9 cellular contexts compared by ENCODE assay signal in genomic region chr2:237723613-237724012, GRCh38.
A peak's percentile ranks its signal among the peaks of the same experiment; 100 is the strongest.
DNase-seq lines count a peak whose midpoint lies in the region; ATAC-seq and TF ChIP-seq lines count a peak whose summit lies in the region.
"Had no signal": no experiment of that assay in that cellular context is flagged by ENCODE, and none has a peak within 500 bp of the region (broad histone marks: within the 10 kb centered on the region; RNA-seq: fewer than 3 reads in every experiment).

No MANE protein-coding gene starts in this region.

- no peaks in the 10 kb centered on the region for H3K9me3 ChIP-seq in thyroid gland
- H3K9me3 ChIP-seq: upper lobe of left lung had no signal

- H3K27ac Mint-ChIP-seq in activated T-helper 17 cell treated with anti-CD3 and anti-CD28 coated beads, Interleukin-2, amount 50 U/mL, for 72 hours: peak overlapping the region; percentile 66

- no peak for TF ChIP-seq POLR2A in thyroid gland (IDR thresholded peaks at IDR 0.05)

- intact Hi-C loops in thyroid gland (cut with DNase I): no loop called here

- WGBS in thyroid gland, 2 donors: 69 to 81% methylated on average over 3 of the region's 3 CpGs

- no peaks in the 10 kb centered on the region for H3K27me3 ChIP-seq in thyroid gland
- H3K27me3 ChIP-seq: upper lobe of left lung had no signal

- no peak overlapping the region for H3K4me3 ChIP-seq in thyroid gland (replicated peaks in 1 of 3)
- H3K4me3 ChIP-seq: upper lobe of left lung had no signal

- peaks cover 11 to 27% of the 10 kb centered on the region in 2 donors for H3K4me1 ChIP-seq in thyroid gland

- peaks cover 39% of the 10 kb centered on the region for H3K4me1 Mint-ChIP-seq in activated T-helper 17 cell treated with anti-CD3 and anti-CD28 coated beads, Interleukin-2, amount 50 U/mL, for 72 hours

- DNase-seq in activated T-cell treated with anti-CD3 and anti-CD28 coated beads, Interleukin-2, amount 50 U/mL, for 1 hour: peak; percentile 21
- no peak for DNase-seq in activated T-cell treated with anti-CD3 and anti-CD28 coated beads for 4 hours
- DNase-seq in Kasumi-1 (lab: John Stamatoyannopoulos, UW): peak; percentile 21 to 29
- DNase-seq in left lobe of liver (ENCODE audit: low spot score): peak; percentile 36
- DNase-seq in stimulated activated CD4-positive, alpha-beta T cell treated with anti-CD3 and anti-CD28 coated beads, Interleukin-2, amount 100 ng/mL, for 24 hours: no peak
- DNase-seq in thyroid gland: no peak
- no peak for DNase-seq in nucleus accumbens (lab: John Stamatoyannopoulos, UW)
- DNase-seq: upper lobe of left lung had no signal

- ATAC-seq in activated T-helper 17 cell treated with anti-CD3 and anti-CD28 coated beads, Interleukin-2, amount 50 U/mL, for 72 hours (replicated peaks): no peak
- no peak for ATAC-seq in left lobe of liver

- H3K27me3 Mint-ChIP-seq in activated T-helper 17 cell treated with anti-CD3 and anti-CD28 coated beads, Interleukin-2, amount 50 U/mL, for 72 hours: no peaks in the 10 kb centered on the region

- H3K27ac ChIP-seq in thyroid gland: no peak overlapping the region

- H3K9me3 Mint-ChIP-seq in activated T-helper 17 cell treated with anti-CD3 and anti-CD28 coated beads, Interleukin-2, amount 50 U/mL, for 72 hours: no peaks in the 10 kb centered on the region

- TF ChIP-seq CTCF in thyroid gland (IDR thresholded peaks at IDR 0.05): no peak

- no peak overlapping the region for H3K4me3 Mint-ChIP-seq in activated T-helper 17 cell treated with anti-CD3 and anti-CD28 coated beads, Interleukin-2, amount 50 U/mL, for 72 hours

- H3K36me3 ChIP-seq in thyroid gland: no peaks in the 10 kb centered on the region

- H3K36me3 Mint-ChIP-seq in activated T-helper 17 cell treated with anti-CD3 and anti-CD28 coated beads, Interleukin-2, amount 50 U/mL, for 72 hours (ENCODE audit: low read depth): peaks cover 98% of the 10 kb centered on the region

Comparison
In these comparisons a context has a peak if more than half of its experiments do, and no peak if none do; other contexts are left out.
1. DNase-seq: peak in activated T-cell treated with anti-CD3 and anti-CD28 coated beads, Interleukin-2, amount 50 U/mL, for 1 hour (single experiment), Kasumi-1 (2 of 2) and left lobe of liver (single experiment); none in activated T-cell treated with anti-CD3 and anti-CD28 coated beads for 4 hours (single experiment), stimulated activated CD4-positive, alpha-beta T cell treated with anti-CD3 and anti-CD28 coated beads, Interleukin-2, amount 100 ng/mL, for 24 hours (0 of 2), thyroid gland (0 of 2) and nucleus accumbens (0 of 56).